ENCODE assay signal across 21 cellular contexts in the genomic region with DNA sequence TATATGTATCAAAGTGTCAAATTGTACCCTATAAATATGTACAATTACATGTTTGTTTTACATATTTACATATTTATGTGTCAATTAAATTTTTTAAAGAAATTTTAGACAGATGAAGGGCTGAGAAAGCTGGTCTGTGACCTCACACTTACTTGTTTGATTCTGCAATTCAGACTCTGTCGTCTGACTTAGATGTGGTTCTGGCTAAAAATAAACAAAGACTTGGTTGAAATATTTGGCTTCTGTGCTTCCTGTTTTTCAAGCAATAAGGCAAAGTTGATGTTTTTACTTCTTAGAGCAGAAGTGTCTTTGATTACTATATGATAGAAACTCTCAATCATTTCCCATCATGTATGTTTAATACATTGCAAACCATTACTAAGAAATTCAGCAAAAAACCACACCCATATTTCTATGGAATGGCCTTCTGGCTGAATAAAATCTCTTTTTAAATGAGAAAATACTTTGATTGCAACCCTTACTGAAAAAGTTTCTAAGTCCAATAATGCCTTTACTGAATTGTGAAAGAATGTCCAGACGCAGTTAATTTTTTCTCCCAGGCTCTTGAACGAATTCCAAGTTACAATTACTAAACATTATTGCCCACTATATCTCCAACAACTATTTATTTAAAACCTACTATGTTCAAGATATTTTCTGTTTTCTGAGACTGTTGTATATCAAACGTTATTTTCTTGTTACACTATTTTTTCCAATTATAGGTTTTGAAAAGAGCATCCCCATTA. TPM values are rescaled to one million over a fixed set of nuclear protein-coding genes. Genes with fewer than 3 reads are reported as not detected.
A peak's percentile ranks its signal among the peaks of the same experiment; 100 is the strongest.
DNase-seq lines count a peak whose midpoint lies in the region; TF ChIP-seq lines count a peak whose summit lies in the region.
"Had no signal": no experiment of that assay in that cellular context is flagged by ENCODE, and none has a peak within 500 bp of the region (broad histone marks: within the 10 kb centered on the region; RNA-seq: fewer than 3 reads in every experiment).

No MANE protein-coding gene starts in this region.

- H3K79me1 ChIP-seq in mesenchymal stem cell (replicated peaks; ENCODE audit: low read length, poor library complexity, severe bottlenecking): no peaks in the 10 kb centered on the region

- intact Hi-C loops in left ventricle myocardium inferior (cut with micrococcal nuclease) (no loop called here), cardiac septum (cut with DNase I) (loop anchor here (5.0 kb wide), 1 partner anchor 32 kb away; no protein-coding TSS in a partner anchor), ascending aorta (cut with DNase I) (no loop called here)

- no peak for DNase-seq in left ventricle myocardium inferior
- no peak for DNase-seq in cardiac septum (ENCODE audit: low spot score)
- DNase-seq in ascending aorta (ENCODE audit: low spot score in 2 of 2): no peak
- peak; percentile 80 for DNase-seq in mesenchymal stem cell
- DNase-seq in effector CD4-positive, alpha-beta T cell: no peak
- no peak for DNase-seq in SW 1271 (lab: John Stamatoyannopoulos, UW)
- no peak for DNase-seq in DMS53 (lab: John Stamatoyannopoulos, UW)
- DNase-seq in NCI-H1092 (lab: John Stamatoyannopoulos, UW): no peak
- DNase-seq: activated CD4-positive, CD25-positive, alpha-beta regulatory T cell; activated CD8-positive, alpha-beta T cell treated with anti-CD3 and anti-CD28 coated beads, Interleukin-2, amount 10 ng/mL, durations not matched to agents 7 days and 5 days; activated naive CD8-positive, alpha-beta T cell treated with anti-CD3 and anti-CD28 coated beads, Interleukin-2, amount 10 ng/mL, durations not matched to agents 7 days and 5 days; caudate nucleus; CD4-positive, alpha-beta T cell; foreskin melanocyte; H9; KBM-7; left lung; NCI-H1436 treated with DMSO at 0.1 percent for 48 hours; NK-92 treated with Interleukin-12 subunit alpha and Interleukin-12 subunit beta, amount 100 ng/mL, for 24 hours; stimulated activated CD4-positive, alpha-beta T cell treated with anti-CD3 and anti-CD28 coated beads, Interleukin-12 subunit alpha, Interleukin-12 subunit beta, amount 100 ng/mL, for 4 hours; trophoblast cell had no signal

- H2BK120ac ChIP-seq in mesenchymal stem cell (ENCODE audit: low read depth, low read length): no peak overlapping the region

- H3K4me3 ChIP-seq in left ventricle myocardium inferior (no peak overlapping the region), ascending aorta (no peak overlapping the region), mesenchymal stem cell (ENCODE audit: insufficient read depth in 1 of 2, low read depth in 1 of 2, low read length in 2 of 2) (no peak overlapping the region)
- H3K4me3 ChIP-seq: left lung had no signal

- no peaks in the 10 kb centered on the region for H3K9me3 ChIP-seq in left ventricle myocardium inferior (replicated peaks)
- no peaks in the 10 kb centered on the region for H3K9me3 ChIP-seq in ascending aorta
- H3K9me3 ChIP-seq in mesenchymal stem cell (ENCODE audit: control insufficient read depth, low read length): no peaks in the 10 kb centered on the region
- H3K9me3 ChIP-seq: left lung had no signal

- H2BK15ac ChIP-seq in mesenchymal stem cell (ENCODE audit: low read depth, poor library complexity, severe bottlenecking): no peak overlapping the region

- H3K4me1 ChIP-seq in left ventricle myocardium inferior (peaks cover 17% of the 10 kb centered on the region), ascending aorta (peaks cover 7 to 35% of the 10 kb centered on the region in 2 donors), mesenchymal stem cell (ENCODE audit: control insufficient read depth, insufficient read depth, low read depth, low read length) (no peaks in the 10 kb centered on the region)
- H3K4me1 ChIP-seq: left lung had no signal

- TF ChIP-seq CTCF in left ventricle myocardium inferior (IDR thresholded peaks at IDR 0.05; ENCODE audit: borderline replicate concordance): no peak
- TF ChIP-seq CTCF in ascending aorta (IDR thresholded peaks at IDR 0.05): no peak

- no peak overlapping the region for H3K14ac ChIP-seq in mesenchymal stem cell (ENCODE audit: low read length in 2 of 2)

- WGBS in mesenchymal stem cell: 29% methylated on average over 2 of the region's 4 CpGs

- H2AK5ac ChIP-seq in mesenchymal stem cell (ENCODE audit: low read length, severe bottlenecking): no peak overlapping the region

- H3K23ac ChIP-seq in mesenchymal stem cell (ENCODE audit: low read length in 2 of 2): no peak overlapping the region

- no peaks in the 10 kb centered on the region for H3K27me3 ChIP-seq in left ventricle myocardium inferior (ENCODE audit: low read depth)
- no peaks in the 10 kb centered on the region for H3K27me3 ChIP-seq in ascending aorta
- H3K27me3 ChIP-seq in mesenchymal stem cell (ENCODE audit: control insufficient read depth in 1 of 2, insufficient read depth in 1 of 2, low read length in 2 of 2): no peaks in the 10 kb centered on the region
- H3K27me3 ChIP-seq: left lung had no signal

- H3K36me3 ChIP-seq in left ventricle myocardium inferior (no peaks in the 10 kb centered on the region), ascending aorta (no peaks in the 10 kb centered on the region), mesenchymal stem cell (ENCODE audit: control insufficient read depth in 1 of 2, insufficient read depth in 2 of 2, low read depth in 1 of 2, low read length in 2 of 2) (no peaks in the 10 kb centered on the region)
- H3K36me3 ChIP-seq: left lung had no signal

- H2AFZ ChIP-seq in mesenchymal stem cell (ENCODE audit: low read depth, low read length): no peak overlapping the region

- no peak overlapping the region for H3K18ac ChIP-seq in mesenchymal stem cell (ENCODE audit: low read depth in 1 of 2, low read length in 2 of 2)

- H2BK5ac ChIP-seq in mesenchymal stem cell (ENCODE audit: low read depth, low read length, poor library complexity, severe bottlenecking): no peak overlapping the region

- H3K27ac ChIP-seq in left ventricle myocardium inferior (replicated peaks) (peak overlapping the region; percentile 50), ascending aorta (peak overlapping the region; percentile 67 to 79), mesenchymal stem cell (ENCODE audit: low read length, poor library complexity, severe bottlenecking) (no peak overlapping the region)

- H3K4me2 ChIP-seq in mesenchymal stem cell (ENCODE audit: low read length, poor library complexity, severe bottlenecking): no peak overlapping the region

- H4K91ac ChIP-seq in mesenchymal stem cell (ENCODE audit: low read length): no peak overlapping the region

- peak overlapping the region; percentile 34 for H3K9ac ChIP-seq in mesenchymal stem cell (ENCODE audit: low read length)

- no peak overlapping the region for H4K8ac ChIP-seq in mesenchymal stem cell (ENCODE audit: low read length)

- no peak overlapping the region for H3K4ac ChIP-seq in mesenchymal stem cell (ENCODE audit: low read depth in 1 of 2, low read length in 2 of 2)

- no peak overlapping the region for H2BK12ac ChIP-seq in mesenchymal stem cell (ENCODE audit: low read length in 2 of 2)

RNA-seq across cellular contexts. Expression of a gene that starts 59.4 kb away (rescaled TPM):
- 38.9 TPM for total RNA-seq in left ventricle myocardium inferior
- total RNA-seq in cardiac septum: 35.6 TPM
- 50.2 TPM for total RNA-seq in ascending aorta
- polyA plus RNA-seq in mesenchymal stem cell (2013, experiment 1 of 2): 9.8 TPM
- polyA plus RNA-seq in mesenchymal stem cell (2013, experiment 2 of 2): 10.0 TPM
- total RNA-seq: activated CD8-positive, alpha-beta T cell treated with anti-CD3 and anti-CD28 coated beads, Interleukin-2, amount 10 ng/mL, durations not matched to agents 7 days and 5 days; activated naive CD8-positive, alpha-beta T cell treated with anti-CD3 and anti-CD28 coated beads, Interleukin-2, amount 10 ng/mL, durations not matched to agents 7 days and 5 days had no signal
